2 cellular contexts compared by ENCODE assay signal in the genomic region with DNA sequence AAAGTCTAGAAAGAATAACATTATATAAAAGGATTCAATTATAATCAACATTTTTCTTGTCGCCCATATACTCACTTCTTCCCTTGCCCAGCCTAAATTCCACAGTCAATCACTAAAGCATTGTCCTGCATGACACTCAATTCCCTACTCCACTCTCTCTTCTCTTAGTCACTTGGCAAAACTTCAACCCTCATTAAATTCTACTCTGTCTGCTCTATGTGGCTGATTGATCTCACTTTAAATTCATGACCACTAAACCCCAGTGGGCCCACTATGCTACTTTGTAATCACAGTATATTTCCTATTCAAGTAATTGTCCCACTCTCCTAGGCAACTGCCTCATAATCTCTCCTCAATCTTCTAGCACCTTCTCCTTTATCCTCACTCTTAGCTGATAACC.
TF ChIP-seq lines count a peak whose summit lies in the region.

No MANE protein-coding gene starts in this region.

TF ChIP-seq in HCT116, 20 proteins besides CTCF, POLR2A, EP300 and RAD21:
- TF ChIP-seq SRF (IDR thresholded peaks at IDR 0.05; ENCODE audit: low read depth) = no peak
- no peak for TF ChIP-seq JUND (IDR thresholded peaks at IDR 0.05)
- TF ChIP-seq ZNF274 (IDR thresholded peaks at IDR 0.05; ENCODE audit: low read depth, low read length) = no peak
- no peak for TF ChIP-seq ZFX (IDR thresholded peaks at IDR 0.05)

TF ChIP-seq in GM12891, 5 proteins besides CTCF, POLR2A, EP300 and RAD21:
- TF ChIP-seq SPI1 (IDR thresholded peaks at IDR 0.05; ENCODE audit: low read depth, low read length) = no peak
- TF ChIP-seq PAX5 (IDR thresholded peaks at IDR 0.05; ENCODE audit: insufficient read depth, low read length, severe bottlenecking) = no peak
- no peak for TF ChIP-seq POLR2AphosphoS5 (IDR thresholded peaks at IDR 0.05; ENCODE audit: low read depth, low read length)
- TF ChIP-seq TAF1 (IDR thresholded peaks at IDR 0.05; ENCODE audit: low read depth, low read length) = no peak
- TF ChIP-seq POU2F2 (IDR thresholded peaks at IDR 0.05; ENCODE audit: low read depth, low read length) = no peak
